In genomic region chr1:186142159-186142558, GRCh38 we compare ENCODE assay signal across 10 cellular contexts.
"Had no signal": no experiment of that assay in that cellular context is flagged by ENCODE, and none has a peak within 500 bp of the region (broad histone marks: within the 10 kb centered on the region; RNA-seq: fewer than 3 reads in every experiment).

No MANE protein-coding gene starts in this region.

- H3K27ac Mint-ChIP-seq: GM23338, H9 had no signal

- H3K9me3 ChIP-seq: HAP-1 had no signal

- H3K4me3 Mint-ChIP-seq: GM23338, H9 had no signal

- H3K4me3 ChIP-seq: GM23248, GM23338, HAP-1 had no signal

- H2AFZ ChIP-seq: GM23248, GM23338 had no signal

- H3K4me2 ChIP-seq: GM23338 had no signal

- DNase-seq: GM23248, GOT3, H7, H9, HCEC 1CT had no signal

- H3K36me3 ChIP-seq: HAP-1 had no signal

- H3K4me1 ChIP-seq: HAP-1 had no signal

- H3K27ac ChIP-seq: GM23248 had no signal

- FAIRE-seq: H1, H54 had no signal

- ATAC-seq: GM23338, HCT116 had no signal

- H3K9ac ChIP-seq: GM23248 had no signal
